Comparison of ENCODE assay signal across 16 cellular contexts in genomic region chr15:52392008-52392687, GRCh38.
A peak's percentile ranks its signal among the peaks of the same experiment; 100 is the strongest.
DNase-seq lines count a peak whose midpoint lies in the region; ATAC-seq and TF ChIP-seq lines count a peak whose summit lies in the region.
"Had no signal": no experiment of that assay in that cellular context is flagged by ENCODE, and none has a peak within 500 bp of the region (broad histone marks: within the 10 kb centered on the region; RNA-seq: fewer than 3 reads in every experiment).

No MANE protein-coding gene starts in this region.

- H3K4me3 ChIP-seq in IMR-90 (ENCODE audit: insufficient read depth, low read depth, low read length) (no peak overlapping the region), endodermal cell (ENCODE audit: low read length) (no peak overlapping the region)
- H3K4me3 ChIP-seq: dorsolateral prefrontal cortex had no signal

- no peak overlapping the region for H3K23ac ChIP-seq in IMR-90 (ENCODE audit: low read depth, low read length)

- TF ChIP-seq RAD21 in IMR-90 (IDR thresholded peaks at IDR 0.05; ENCODE audit: low read length) = no peak

- H3K56ac ChIP-seq in IMR-90 (ENCODE audit: extremely low read depth, insufficient read depth, low read length) = no peak overlapping the region

- DNase-seq in Caki2 (ENCODE audit: low read depth) (peak; percentile 30), IMR-90 (peak; percentile 45), endodermal cell (peak; percentile 83), memory B cell (ENCODE audit: low spot score in 2 of 2) (no peak), C1 segment of cervical spinal cord (lab: John Stamatoyannopoulos, UW) (no peak), retina (no peak)
- no peak for DNase-seq in activated CD8-positive, alpha-beta memory T cell treated with anti-CD3 and anti-CD28 coated beads, Interleukin-2, amount 50 U/mL, for 4 hours
- DNase-seq: activated CD4-positive, alpha-beta T cell treated with anti-CD3 and anti-CD28 coated beads for 48 hours; activated naive CD4-positive, alpha-beta T cell treated with anti-CD3 and anti-CD28 coated beads for 36 hours; dorsolateral prefrontal cortex; kidney; nucleus accumbens; SHP77; stimulated activated CD4-positive, alpha-beta T cell treated with anti-CD3 and anti-CD28 coated beads, Interleukin-4, amount 100 ng/mL, for 24 hours had no signal

- TF ChIP-seq CTCF in IMR-90 (conservative IDR thresholded peaks at IDR 0.05; ENCODE audit: low read depth, low read length) = no peak
- no peak for TF ChIP-seq CTCF in endodermal cell (conservative IDR thresholded peaks at IDR 0.05)

- intact Hi-C loops in IMR-90 (cut with micrococcal nuclease) = no loop called here

- H3K36me3 Mint-ChIP-seq in endodermal cell (ENCODE audit: low read depth) (peaks cover 5% of the 10 kb centered on the region), memory B cell (peaks cover 31% of the 10 kb centered on the region)

- no peak overlapping the region for H2AK5ac ChIP-seq in IMR-90 (ENCODE audit: low read depth, low read length)

- no peak overlapping the region for H4K5ac ChIP-seq in IMR-90 (ENCODE audit: low read depth, low read length)

- 20% methylated on average over 1 of the region's 6 CpGs; no CpG with 5 or more reads in 1 of the 2 experiments for WGBS in IMR-90 (ENCODE audit: extremely low coverage in 2 of 2, insufficient read length in 1 of 2), 2 experiments
- WGBS in endodermal cell (ENCODE audit: insufficient coverage in 1 of 2, insufficient read length in 1 of 2), 2 experiments = 38 to 44% methylated on average over 4 to 5 of the region's 6 CpGs

- peak; percentile 69 for ATAC-seq in IMR-90 (ENCODE audit: low read depth)
- no peak for ATAC-seq in memory B cell (ENCODE audit: low read depth)
- ATAC-seq in GM21526 (IDR thresholded peaks at IDR 0.05; ENCODE audit: low FRiP score, unreplicated experiment) = no peak

- no peak overlapping the region for H2BK120ac ChIP-seq in IMR-90 (ENCODE audit: low read depth, low read length)

- H3K27ac ChIP-seq in IMR-90 (ENCODE audit: insufficient read depth, low read length) (no peak overlapping the region), endodermal cell (ENCODE audit: low read depth, low read length) (no peak overlapping the region)
- H3K27ac ChIP-seq: KMS-11 had no signal

- BruUV-seq in IMR-90 (replicated peaks; lab: Mats Ljungman, UMichigan) = no TSS peak

- H3K9me1 ChIP-seq in IMR-90 (ENCODE audit: insufficient read depth, low read length) = peaks cover 5% of the 10 kb centered on the region; the same call in 1 of the 2 replicates

- no peaks in the 10 kb centered on the region for H3K9me3 Mint-ChIP-seq in endodermal cell
- H3K9me3 Mint-ChIP-seq in memory B cell = no peaks in the 10 kb centered on the region
- H3K9me3 Mint-ChIP-seq: activated naive CD4-positive, alpha-beta T cell treated with anti-CD3 and anti-CD28 coated beads for 36 hours had no signal

- H2BK20ac ChIP-seq in IMR-90 (ENCODE audit: low read depth, low read length) = no peak overlapping the region

- H2AK9ac ChIP-seq in IMR-90 (replicated peaks; ENCODE audit: low read depth, low read length, poor library complexity) = no peak overlapping the region

- no peak overlapping the region for H3K4me3 Mint-ChIP-seq in endodermal cell
- no peak overlapping the region for H3K4me3 Mint-ChIP-seq in memory B cell
- H3K4me3 Mint-ChIP-seq: activated naive CD4-positive, alpha-beta T cell treated with anti-CD3 and anti-CD28 coated beads for 36 hours had no signal

- H3K4me1 Mint-ChIP-seq in endodermal cell = peaks cover 32% of the 10 kb centered on the region
- no peaks in the 10 kb centered on the region for H3K4me1 Mint-ChIP-seq in memory B cell

- H3K27ac Mint-ChIP-seq in endodermal cell (peak overlapping the region; percentile 75), memory B cell (peak overlapping the region; percentile 19)
- H3K27ac Mint-ChIP-seq: activated naive CD4-positive, alpha-beta T cell treated with anti-CD3 and anti-CD28 coated beads for 36 hours had no signal

- H2BK5ac ChIP-seq in IMR-90 (ENCODE audit: low read depth, low read length, poor library complexity, severe bottlenecking) = no peak overlapping the region

- CTCF ChIA-PET in IMR-90 (lab: Yijun Ruan, JAX) = interaction anchor here (1.4 kb wide), 1 partner anchor 25 kb away, joined by 3 read pairs; no protein-coding TSS in a partner anchor

- H3K79me1 ChIP-seq in IMR-90 (ENCODE audit: low read depth in 1 of 2, low read length in 2 of 2) = 0 out of 4 replicates have a peak, but pooled peaks cover 0 to 4% of the 10 kb centered on the region in 2 experiments

- H3K18ac ChIP-seq in IMR-90 (ENCODE audit: low read depth, low read length) = no peak overlapping the region

- H3K27me3 Mint-ChIP-seq in endodermal cell (ENCODE audit: insufficient read depth) = no peaks in the 10 kb centered on the region
- H3K27me3 Mint-ChIP-seq in memory B cell = no peaks in the 10 kb centered on the region

- H3K9ac ChIP-seq in IMR-90 (ENCODE audit: low read depth, low read length) (no peak overlapping the region), endodermal cell (ENCODE audit: extremely low read depth, low read length, poor library complexity, severe bottlenecking) (no peak overlapping the region)
- H3K9ac ChIP-seq: KMS-11 had no signal

- H3K4ac ChIP-seq in IMR-90 (ENCODE audit: low read depth, low read length) = no peak overlapping the region

- POLR2A ChIA-PET in IMR-90 (lab: Charles Lee; ENCODE audit: unreplicated experiment) = no interaction called here

- H4K8ac ChIP-seq in IMR-90 (ENCODE audit: low read depth in 2 of 2, low read length in 2 of 2) = no peak overlapping the region

- H4K91ac ChIP-seq in IMR-90 (ENCODE audit: insufficient read depth, low read depth, low read length) = no peak overlapping the region

- H3K27me3 ChIP-seq in IMR-90 (ENCODE audit: control insufficient read depth, insufficient read depth, low read length) (no peaks in the 10 kb centered on the region), endodermal cell (ENCODE audit: control insufficient read depth, insufficient read depth, low read length, poor library complexity, severe bottlenecking) (no peaks in the 10 kb centered on the region)
- H3K27me3 ChIP-seq: dorsolateral prefrontal cortex had no signal

- TF ChIP-seq POLR2A in IMR-90 (IDR thresholded peaks at IDR 0.05; ENCODE audit: low read depth, low read length) = no peak

- H2AFZ ChIP-seq in IMR-90 (replicated peaks; ENCODE audit: low read length, poor library complexity) = no peak overlapping the region

- H3K36me3 ChIP-seq in IMR-90 (ENCODE audit: control insufficient read depth, insufficient read depth, low read length) (peaks cover 4% of the 10 kb centered on the region; the same call in 1 of the 2 replicates), endodermal cell (ENCODE audit: control insufficient read depth, insufficient read depth, low read length) (no peaks in the 10 kb centered on the region)

- no peaks in the 10 kb centered on the region for H4K20me1 ChIP-seq in IMR-90 (ENCODE audit: insufficient read depth, low read length)

- H3K4me2 ChIP-seq in IMR-90 (ENCODE audit: low read depth, low read length) = no peak overlapping the region
- H3K4me2 ChIP-seq: KMS-11 had no signal

- no peaks in the 10 kb centered on the region; the same call in 1 of the 2 replicates for H3K4me1 ChIP-seq in IMR-90 (ENCODE audit: control insufficient read depth, insufficient read depth, low read length)
- H3K4me1 ChIP-seq in endodermal cell (ENCODE audit: control insufficient read depth, insufficient read depth, low read length) = peaks cover 15% of the 10 kb centered on the region

- in situ Hi-C loops in Caki2 (cut with HindIII; ENCODE audit: low pct_unique_long_range_greater_than_20kb, low sequenced_read_pairs) (no loop called here), IMR-90 (cut with MboI; ENCODE audit: low sequenced_read_pairs) (no loop called here)

- dilution Hi-C loops in IMR-90 (cut with HindIII; ENCODE audit: low sequenced_read_pairs, unreplicated experiment) = no loop called here

- no peak overlapping the region for H3K14ac ChIP-seq in IMR-90 (replicated peaks; ENCODE audit: low read depth, low read length)

- no peaks in the 10 kb centered on the region for H3K9me3 ChIP-seq in IMR-90 (ENCODE audit: control insufficient read depth, insufficient read depth, low read length)
- H3K9me3 ChIP-seq in endodermal cell (ENCODE audit: control insufficient read depth, low read length) = no peaks in the 10 kb centered on the region

- H2BK15ac ChIP-seq in IMR-90 (ENCODE audit: low read depth, low read length) = no peak overlapping the region

TF ChIP-seq in IMR-90, 13 proteins besides CTCF, POLR2A, EP300 and RAD21:
- TF ChIP-seq MAZ (IDR thresholded peaks at IDR 0.05; ENCODE audit: borderline replicate concordance, low read depth, low read length) = no peak
- 0 out of 2 replicates have a peak, but pooled peaks have one; percentile 23 for TF ChIP-seq MXI1 (IDR thresholded peaks at IDR 0.05; ENCODE audit: borderline replicate concordance, low read depth, low read length)
- TF ChIP-seq MAFK (IDR thresholded peaks at IDR 0.05; ENCODE audit: low read depth, low read length) = peak; percentile 39; the same call in 1 of the 2 replicates

Comparison
In these comparisons a context has a peak if more than half of its experiments do, and no peak if none do; other contexts are left out.
1. DNase-seq: peak in Caki2 (single experiment), IMR-90 (single experiment) and endodermal cell (single experiment); none in memory B cell (0 of 2), C1 segment of cervical spinal cord (0 of 14), retina (single experiment) and activated CD8-positive, alpha-beta memory T cell treated with anti-CD3 and anti-CD28 coated beads, Interleukin-2, amount 50 U/mL, for 4 hours (single experiment).